Comparison of ENCODE assay signal across 34 cellular contexts in genomic region chr7:16511314-16511713, GRCh38. TPM values are rescaled to one million over a fixed set of nuclear protein-coding genes. Genes with fewer than 3 reads are reported as not detected.
"Had no signal": no experiment of that assay in that cellular context is flagged by ENCODE, and none has a peak within 500 bp of the region (broad histone marks: within the 10 kb centered on the region; RNA-seq: fewer than 3 reads in every experiment).

No MANE protein-coding gene starts in this region.

- FAIRE-seq: astrocyte, K562, TTC549 had no signal

- DNase-seq: activated CD4-positive, alpha-beta T cell treated with anti-CD3 and anti-CD28 coated beads for 36 hours; activated CD4-positive, alpha-beta T cell treated with anti-CD3 and anti-CD28 coated beads, Interleukin-2, amount 10 ng/mL, durations not matched to agents 7 days and 5 days; activated CD4-positive, alpha-beta T cell treated with anti-CD3 and anti-CD28 coated beads, Interleukin-2, amount 50 U/mL, for 48 hours; activated CD8-positive, alpha-beta T cell treated with anti-CD3 and anti-CD28 coated beads, Interleukin-2, amount 10 ng/mL, durations not matched to agents 7 days and 5 days; activated gamma-delta T cell treated with Interleukin-2 at 50 U/mL for 16 hours; activated naive CD4-positive, alpha-beta T cell treated with anti-CD3 and anti-CD28 coated beads for 36 hours; activated T-cell treated with anti-CD3 and anti-CD28 coated beads for 4 hours; activated T-cell treated with anti-CD3 and anti-CD28 coated beads, Interleukin-2, amount 50 U/mL, for 4 hours; adrenal gland; body of pancreas; caudate nucleus; NCI-H1092 treated with DMSO at 0.1 percent for 48 hours; NCI-H1417; NCI-H146; NCI-H187; NCI-H2029 treated with DMSO at 0.1 percent for 48 hours; NCI-H2107; NCI-H2171; NCI-H510A; NCI-H526; NCI-H748 treated with DMSO at 0.1 percent for 48 hours; NK-92 treated with Interleukin-12 subunit alpha and Interleukin-12 subunit beta, amount 100 ng/mL, for 24 hours; PC-3; Right ventricle myocardium superior had no signal

- H3K36me3 Mint-ChIP-seq: activated naive CD4-positive, alpha-beta T cell treated with anti-CD3 and anti-CD28 coated beads, Interleukin-2, amount 50 U/mL, for 72 hours had no signal

- H3K9me3 Mint-ChIP-seq: activated CD4-positive, alpha-beta T cell treated with anti-CD3 and anti-CD28 coated beads, Interleukin-2, amount 10 ng/mL, durations not matched to agents 7 days and 5 days; activated naive CD4-positive, alpha-beta T cell treated with anti-CD3 and anti-CD28 coated beads for 36 hours; activated T-helper 1 cell treated with anti-CD3 and anti-CD28 coated beads, Interleukin-12 subunit alpha, Interleukin-12 subunit beta, Interleukin-2, Interleukin-4 antibody, amounts not matched to agents 30 ng/mL and 10 ng/mL and 1 ng/mL, durations not matched to agents 14 hours and 24 hours and 36 hours; T-helper 1 cell treated with Interleukin-12 subunit alpha and Interleukin-12 subunit beta and Interleukin-4 antibody, amounts not matched to agents 30 μg/mL and 1 μg/mL, for 36 hours; T-helper 2 cell treated with Interferon-gamma antibody and Interleukin-4, amounts not matched to agents 5 μg/mL and 100 μg/mL, for 36 hours had no signal

- H3K4me3 Mint-ChIP-seq: activated CD4-positive, alpha-beta T cell treated with anti-CD3 and anti-CD28 coated beads for 36 hours; activated CD4-positive, alpha-beta T cell treated with anti-CD3 and anti-CD28 coated beads, Interleukin-2, amount 10 ng/mL, durations not matched to agents 7 days and 5 days; activated CD8-positive, alpha-beta T cell treated with anti-CD3 and anti-CD28 coated beads, Interleukin-2, amount 10 ng/mL, durations not matched to agents 7 days and 5 days; activated naive CD4-positive, alpha-beta T cell treated with anti-CD3 and anti-CD28 coated beads for 36 hours; activated T-cell treated with anti-CD3 and anti-CD28 coated beads, Interleukin-2, amount 50 U/mL, for 4 hours; activated T-helper 1 cell treated with anti-CD3 and anti-CD28 coated beads, Interleukin-12 subunit alpha, Interleukin-12 subunit beta, Interleukin-2, Interleukin-4 antibody, amounts not matched to agents 30 ng/mL and 10 ng/mL and 1 ng/mL, durations not matched to agents 14 hours and 24 hours and 36 hours; T-helper 1 cell treated with Interleukin-12 subunit alpha and Interleukin-12 subunit beta and Interleukin-4 antibody, amounts not matched to agents 30 μg/mL and 1 μg/mL, for 36 hours; T-helper 2 cell treated with Interferon-gamma antibody and Interleukin-4, amounts not matched to agents 5 μg/mL and 100 μg/mL, for 36 hours had no signal

- H3K4me1 Mint-ChIP-seq: activated CD4-positive, alpha-beta T cell treated with anti-CD3 and anti-CD28 coated beads for 36 hours; activated CD4-positive, alpha-beta T cell treated with anti-CD3 and anti-CD28 coated beads, Interleukin-2, amount 10 ng/mL, durations not matched to agents 7 days and 5 days had no signal

- H3K27ac ChIP-seq: adrenal gland, body of pancreas, breast epithelium had no signal

- H3K4me3 ChIP-seq: adrenal gland, body of pancreas, breast epithelium, K562 had no signal

- H3K27me3 ChIP-seq: adrenal gland, body of pancreas, breast epithelium had no signal

- H3K4me1 ChIP-seq: adrenal gland, body of pancreas, breast epithelium had no signal

- H3K27me3 Mint-ChIP-seq: activated CD4-positive, alpha-beta T cell treated with anti-CD3 and anti-CD28 coated beads for 36 hours had no signal

- ATAC-seq: activated CD4-positive, alpha-beta T cell treated with anti-CD3 and anti-CD28 coated beads for 36 hours; activated CD4-positive, CD25-positive, alpha-beta regulatory T cell treated with anti-CD3 and anti-CD28 coated beads, Interleukin-2, amount 50 U/mL, for 24 hours; activated CD8-positive, alpha-beta T cell treated with anti-CD3 and anti-CD28 coated beads, Interleukin-2, amount 10 ng/mL, durations not matched to agents 7 days and 5 days; activated naive CD4-positive, alpha-beta T cell treated with anti-CD3 and anti-CD28 coated beads, Interleukin-2, amount 50 U/mL, for 72 hours; activated T-cell treated with anti-CD3 and anti-CD28 coated beads, Interleukin-2, amount 50 U/mL, for 4 hours; body of pancreas; K562; PC-3 had no signal

- H3K9me3 ChIP-seq: adrenal gland, body of pancreas, breast epithelium had no signal

- H3K36me3 ChIP-seq: adrenal gland, breast epithelium had no signal

- H3K27ac Mint-ChIP-seq: activated CD4-positive, alpha-beta T cell treated with anti-CD3 and anti-CD28 coated beads for 36 hours; activated CD4-positive, alpha-beta T cell treated with anti-CD3 and anti-CD28 coated beads, Interleukin-2, amount 10 ng/mL, durations not matched to agents 7 days and 5 days; activated CD8-positive, alpha-beta T cell treated with anti-CD3 and anti-CD28 coated beads, Interleukin-2, amount 10 ng/mL, durations not matched to agents 7 days and 5 days; activated naive CD4-positive, alpha-beta T cell treated with anti-CD3 and anti-CD28 coated beads for 36 hours; activated naive CD4-positive, alpha-beta T cell treated with anti-CD3 and anti-CD28 coated beads, Interleukin-2, amount 50 U/mL, for 72 hours; activated T-helper 1 cell treated with anti-CD3 and anti-CD28 coated beads, Interleukin-12 subunit alpha, Interleukin-12 subunit beta, Interleukin-2, Interleukin-4 antibody, amounts not matched to agents 30 ng/mL and 10 ng/mL and 1 ng/mL, durations not matched to agents 14 hours and 24 hours and 36 hours; T-helper 1 cell treated with Interleukin-12 subunit alpha and Interleukin-12 subunit beta and Interleukin-4 antibody, amounts not matched to agents 30 μg/mL and 1 μg/mL, for 36 hours; T-helper 2 cell treated with Interferon-gamma antibody and Interleukin-4, amounts not matched to agents 5 μg/mL and 100 μg/mL, for 36 hours had no signal

RNA-seq across cellular contexts. Expression of gene LRRC72, which starts 15.3 kb away (rescaled TPM):
- total RNA-seq: activated CD4-positive, alpha-beta T cell treated with anti-CD3 and anti-CD28 coated beads for 36 hours; activated CD4-positive, alpha-beta T cell treated with anti-CD3 and anti-CD28 coated beads, Interleukin-2, amount 10 ng/mL, durations not matched to agents 7 days and 5 days; activated CD8-positive, alpha-beta T cell treated with anti-CD3 and anti-CD28 coated beads, Interleukin-2, amount 10 ng/mL, durations not matched to agents 7 days and 5 days; activated naive CD4-positive, alpha-beta T cell treated with anti-CD3 and anti-CD28 coated beads for 36 hours; activated naive CD4-positive, alpha-beta T cell treated with anti-CD3 and anti-CD28 coated beads, Interleukin-2, amount 50 U/mL, for 72 hours; activated T-cell treated with anti-CD3 and anti-CD28 coated beads, Interleukin-2, amount 50 U/mL, for 4 hours; activated T-helper 1 cell treated with anti-CD3 and anti-CD28 coated beads, Interleukin-12 subunit alpha, Interleukin-12 subunit beta, Interleukin-2, Interleukin-4 antibody, amounts not matched to agents 30 ng/mL and 10 ng/mL and 1 ng/mL, durations not matched to agents 14 hours and 24 hours and 36 hours; adrenal gland; astrocyte; body of pancreas; breast epithelium; K562; M059J; PC-3; Right ventricle myocardium superior had no signal
- polyA plus RNA-seq: adrenal gland had no signal

RNA-seq across cellular contexts. Expression of gene SOSTDC1, which starts 45.8 kb away (rescaled TPM):
- total RNA-seq: activated CD4-positive, alpha-beta T cell treated with anti-CD3 and anti-CD28 coated beads for 36 hours; activated CD4-positive, alpha-beta T cell treated with anti-CD3 and anti-CD28 coated beads, Interleukin-2, amount 10 ng/mL, durations not matched to agents 7 days and 5 days; activated CD8-positive, alpha-beta T cell treated with anti-CD3 and anti-CD28 coated beads, Interleukin-2, amount 10 ng/mL, durations not matched to agents 7 days and 5 days; activated naive CD4-positive, alpha-beta T cell treated with anti-CD3 and anti-CD28 coated beads for 36 hours; activated naive CD4-positive, alpha-beta T cell treated with anti-CD3 and anti-CD28 coated beads, Interleukin-2, amount 50 U/mL, for 72 hours; activated T-cell treated with anti-CD3 and anti-CD28 coated beads, Interleukin-2, amount 50 U/mL, for 4 hours; activated T-helper 1 cell treated with anti-CD3 and anti-CD28 coated beads, Interleukin-12 subunit alpha, Interleukin-12 subunit beta, Interleukin-2, Interleukin-4 antibody, amounts not matched to agents 30 ng/mL and 10 ng/mL and 1 ng/mL, durations not matched to agents 14 hours and 24 hours and 36 hours; body of pancreas; M059J had no signal
